Comparison of ENCODE assay signal across 1 cellular context in the genomic region with DNA sequence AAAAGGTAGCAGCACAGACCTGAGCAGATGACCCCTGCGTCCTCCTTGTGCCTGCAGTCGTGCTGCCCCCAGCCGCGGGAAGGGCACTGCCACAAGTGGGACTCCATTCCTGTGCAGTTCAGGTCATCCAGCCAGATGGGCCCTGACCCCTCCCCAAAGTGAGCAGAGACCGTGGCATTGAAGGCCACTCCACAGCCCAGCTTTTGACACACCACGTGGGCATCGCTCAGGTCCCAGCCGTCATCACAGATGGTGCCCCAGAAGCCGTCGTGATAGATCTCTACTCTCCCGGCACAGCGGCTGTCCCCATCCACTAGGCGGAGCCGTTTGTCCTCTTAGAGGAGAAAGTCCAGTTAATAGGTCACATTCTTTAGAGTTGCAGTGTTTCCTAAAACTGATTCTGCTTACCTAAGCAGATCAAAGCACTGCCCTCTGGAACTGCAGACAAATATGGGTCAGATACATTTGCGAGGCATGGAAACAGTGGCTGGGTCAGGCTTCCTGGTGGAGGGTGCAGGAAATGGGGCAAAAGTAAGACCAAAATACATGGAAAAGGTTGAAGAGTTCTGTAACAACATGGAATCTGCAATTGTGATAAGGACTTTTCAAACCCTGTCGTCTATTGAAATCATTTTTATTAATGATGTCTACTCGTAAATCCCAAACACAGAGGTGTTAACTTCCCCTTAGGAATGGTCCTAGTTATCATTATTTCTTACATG.
TF ChIP-seq lines count a peak whose summit lies in the region.

No MANE protein-coding gene starts in this region.

TF ChIP-seq in HepG2, 621 proteins besides CTCF, POLR2A, EP300 and RAD21 (continued from another document and continues in another):
- TF ChIP-seq, protein P1, sequence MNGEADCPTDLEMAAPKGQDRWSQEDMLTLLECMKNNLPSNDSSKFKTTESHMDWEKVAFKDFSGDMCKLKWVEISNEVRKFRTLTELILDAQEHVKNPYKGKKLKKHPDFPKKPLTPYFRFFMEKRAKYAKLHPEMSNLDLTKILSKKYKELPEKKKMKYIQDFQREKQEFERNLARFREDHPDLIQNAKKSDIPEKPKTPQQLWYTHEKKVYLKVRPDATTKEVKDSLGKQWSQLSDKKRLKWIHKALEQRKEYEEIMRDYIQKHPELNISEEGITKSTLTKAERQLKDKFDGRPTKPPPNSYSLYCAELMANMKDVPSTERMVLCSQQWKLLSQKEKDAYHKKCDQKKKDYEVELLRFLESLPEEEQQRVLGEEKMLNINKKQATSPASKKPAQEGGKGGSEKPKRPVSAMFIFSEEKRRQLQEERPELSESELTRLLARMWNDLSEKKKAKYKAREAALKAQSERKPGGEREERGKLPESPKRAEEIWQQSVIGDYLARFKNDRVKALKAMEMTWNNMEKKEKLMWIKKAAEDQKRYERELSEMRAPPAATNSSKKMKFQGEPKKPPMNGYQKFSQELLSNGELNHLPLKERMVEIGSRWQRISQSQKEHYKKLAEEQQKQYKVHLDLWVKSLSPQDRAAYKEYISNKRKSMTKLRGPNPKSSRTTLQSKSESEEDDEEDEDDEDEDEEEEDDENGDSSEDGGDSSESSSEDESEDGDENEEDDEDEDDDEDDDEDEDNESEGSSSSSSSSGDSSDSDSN (CRISPR knock-in tag; IDR thresholded peaks at IDR 0.05): no peak
- TF ChIP-seq NFKB2 (CRISPR knock-in tag; IDR thresholded peaks at IDR 0.05; ENCODE audit: borderline replicate concordance): no peak
- no peak for TF ChIP-seq ZNF180 (CRISPR knock-in tag; IDR thresholded peaks at IDR 0.05; ENCODE audit: borderline replicate concordance, low read depth)
- TF ChIP-seq, protein P2, sequence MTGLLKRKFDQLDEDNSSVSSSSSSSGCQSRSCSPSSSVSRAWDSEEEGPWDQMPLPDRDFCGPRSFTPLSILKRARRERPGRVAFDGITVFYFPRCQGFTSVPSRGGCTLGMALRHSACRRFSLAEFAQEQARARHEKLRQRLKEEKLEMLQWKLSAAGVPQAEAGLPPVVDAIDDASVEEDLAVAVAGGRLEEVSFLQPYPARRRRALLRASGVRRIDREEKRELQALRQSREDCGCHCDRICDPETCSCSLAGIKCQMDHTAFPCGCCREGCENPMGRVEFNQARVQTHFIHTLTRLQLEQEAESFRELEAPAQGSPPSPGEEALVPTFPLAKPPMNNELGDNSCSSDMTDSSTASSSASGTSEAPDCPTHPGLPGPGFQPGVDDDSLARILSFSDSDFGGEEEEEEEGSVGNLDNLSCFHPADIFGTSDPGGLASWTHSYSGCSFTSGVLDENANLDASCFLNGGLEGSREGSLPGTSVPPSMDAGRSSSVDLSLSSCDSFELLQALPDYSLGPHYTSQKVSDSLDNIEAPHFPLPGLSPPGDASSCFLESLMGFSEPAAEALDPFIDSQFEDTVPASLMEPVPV (CRISPR knock-in tag; IDR thresholded peaks at IDR 0.05): no peak
- TF ChIP-seq ZNF747 (CRISPR knock-in tag; IDR thresholded peaks at IDR 0.05; ENCODE audit: borderline replicate concordance): no peak
- no peak for TF ChIP-seq ZNF766 (CRISPR knock-in tag; IDR thresholded peaks at IDR 0.05; ENCODE audit: borderline replicate concordance)
- no peak for TF ChIP-seq THAP11 (CRISPR knock-in tag; IDR thresholded peaks at IDR 0.05)
- no peak for TF ChIP-seq MLLT10 (CRISPR knock-in tag; IDR thresholded peaks at IDR 0.05)
- peak; percentile 87 for TF ChIP-seq HNF4A (CRISPR knock-in tag; IDR thresholded peaks at IDR 0.05)
- TF ChIP-seq ETV6 (CRISPR knock-in tag; conservative IDR thresholded peaks at IDR 0.05): no peak
- TF ChIP-seq TGIF2 (CRISPR knock-in tag; IDR thresholded peaks at IDR 0.05): no peak
- no peak for TF ChIP-seq ISL2 (CRISPR knock-in tag; IDR thresholded peaks at IDR 0.05)
- no peak for TF ChIP-seq ZNF274 (CRISPR knock-in tag; IDR thresholded peaks at IDR 0.05)
- TF ChIP-seq CCAR2 (optimal IDR thresholded peaks at IDR 0.05; ENCODE audit: low read depth, low read length): no peak
- TF ChIP-seq HNRNPL (IDR thresholded peaks at IDR 0.05; ENCODE audit: low read depth, low read length): no peak
- peak; percentile 99 for TF ChIP-seq MAFK (conservative IDR thresholded peaks at IDR 0.05 in 1 of 2, IDR thresholded peaks at IDR 0.05 in 1 of 2; ENCODE audit: low read length in 2 of 2)
- TF ChIP-seq MXI1 (IDR thresholded peaks at IDR 0.05; ENCODE audit: borderline replicate concordance, low read depth, low read length): peak; percentile 21; the same call in 1 of the 3 replicates
- no peak for TF ChIP-seq TEAD2 (CRISPR knock-in tag; IDR thresholded peaks at IDR 0.05)
- TF ChIP-seq, protein P3, sequence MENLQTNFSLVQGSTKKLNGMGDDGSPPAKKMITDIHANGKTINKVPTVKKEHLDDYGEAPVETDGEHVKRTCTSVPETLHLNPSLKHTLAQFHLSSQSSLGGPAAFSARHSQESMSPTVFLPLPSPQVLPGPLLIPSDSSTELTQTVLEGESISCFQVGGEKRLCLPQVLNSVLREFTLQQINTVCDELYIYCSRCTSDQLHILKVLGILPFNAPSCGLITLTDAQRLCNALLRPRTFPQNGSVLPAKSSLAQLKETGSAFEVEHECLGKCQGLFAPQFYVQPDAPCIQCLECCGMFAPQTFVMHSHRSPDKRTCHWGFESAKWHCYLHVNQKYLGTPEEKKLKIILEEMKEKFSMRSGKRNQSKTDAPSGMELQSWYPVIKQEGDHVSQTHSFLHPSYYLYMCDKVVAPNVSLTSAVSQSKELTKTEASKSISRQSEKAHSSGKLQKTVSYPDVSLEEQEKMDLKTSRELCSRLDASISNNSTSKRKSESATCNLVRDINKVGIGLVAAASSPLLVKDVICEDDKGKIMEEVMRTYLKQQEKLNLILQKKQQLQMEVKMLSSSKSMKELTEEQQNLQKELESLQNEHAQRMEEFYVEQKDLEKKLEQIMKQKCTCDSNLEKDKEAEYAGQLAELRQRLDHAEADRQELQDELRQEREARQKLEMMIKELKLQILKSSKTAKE (CRISPR knock-in tag; IDR thresholded peaks at IDR 0.05; ENCODE audit: borderline replicate concordance): no peak
- no peak for TF ChIP-seq MATR3 (CRISPR knock-in tag; IDR thresholded peaks at IDR 0.05)
- no peak for TF ChIP-seq CREB1 (IDR thresholded peaks at IDR 0.05)
- no peak for TF ChIP-seq CREB1 (CRISPR knock-in tag; IDR thresholded peaks at IDR 0.05)
- TF ChIP-seq, protein P4, sequence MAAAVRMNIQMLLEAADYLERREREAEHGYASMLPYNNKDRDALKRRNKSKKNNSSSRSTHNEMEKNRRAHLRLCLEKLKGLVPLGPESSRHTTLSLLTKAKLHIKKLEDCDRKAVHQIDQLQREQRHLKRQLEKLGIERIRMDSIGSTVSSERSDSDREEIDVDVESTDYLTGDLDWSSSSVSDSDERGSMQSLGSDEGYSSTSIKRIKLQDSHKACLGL (CRISPR knock-in tag; IDR thresholded peaks at IDR 0.05): no peak
- TF ChIP-seq DMAP1 (CRISPR knock-in tag; IDR thresholded peaks at IDR 0.05): no peak
- TF ChIP-seq TAF15 (IDR thresholded peaks at IDR 0.05; ENCODE audit: low read depth, low read length, poor library complexity, severe bottlenecking): no peak
- TF ChIP-seq ATRX (CRISPR knock-in tag; IDR thresholded peaks at IDR 0.05; ENCODE audit: borderline replicate concordance): no peak
- peak; percentile 21; the same call in 1 of the 2 replicates for TF ChIP-seq HOXA3 (CRISPR knock-in tag; IDR thresholded peaks at IDR 0.05)
- no peak for TF ChIP-seq ZBTB8A (CRISPR knock-in tag; IDR thresholded peaks at IDR 0.05; ENCODE audit: borderline replicate concordance, low read depth)
- TF ChIP-seq NCOA5 (CRISPR knock-in tag; IDR thresholded peaks at IDR 0.05): no peak
- TF ChIP-seq NFRKB (IDR thresholded peaks at IDR 0.05): no peak
- TF ChIP-seq ZNF329 (CRISPR knock-in tag; IDR thresholded peaks at IDR 0.05; ENCODE audit: low read depth): no peak
- TF ChIP-seq, protein P5, sequence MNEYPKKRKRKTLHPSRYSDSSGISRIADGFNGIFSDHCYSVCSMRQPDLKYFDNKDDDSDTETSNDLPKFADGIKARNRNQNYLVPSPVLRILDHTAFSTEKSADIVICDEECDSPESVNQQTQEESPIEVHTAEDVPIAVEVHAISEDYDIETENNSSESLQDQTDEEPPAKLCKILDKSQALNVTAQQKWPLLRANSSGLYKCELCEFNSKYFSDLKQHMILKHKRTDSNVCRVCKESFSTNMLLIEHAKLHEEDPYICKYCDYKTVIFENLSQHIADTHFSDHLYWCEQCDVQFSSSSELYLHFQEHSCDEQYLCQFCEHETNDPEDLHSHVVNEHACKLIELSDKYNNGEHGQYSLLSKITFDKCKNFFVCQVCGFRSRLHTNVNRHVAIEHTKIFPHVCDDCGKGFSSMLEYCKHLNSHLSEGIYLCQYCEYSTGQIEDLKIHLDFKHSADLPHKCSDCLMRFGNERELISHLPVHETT (CRISPR knock-in tag; conservative IDR thresholded peaks at IDR 0.05): no peak
- no peak for TF ChIP-seq ZNF30 (CRISPR knock-in tag; IDR thresholded peaks at IDR 0.05)
- TF ChIP-seq SATB2 (CRISPR knock-in tag; IDR thresholded peaks at IDR 0.05): no peak
- TF ChIP-seq, protein P6, sequence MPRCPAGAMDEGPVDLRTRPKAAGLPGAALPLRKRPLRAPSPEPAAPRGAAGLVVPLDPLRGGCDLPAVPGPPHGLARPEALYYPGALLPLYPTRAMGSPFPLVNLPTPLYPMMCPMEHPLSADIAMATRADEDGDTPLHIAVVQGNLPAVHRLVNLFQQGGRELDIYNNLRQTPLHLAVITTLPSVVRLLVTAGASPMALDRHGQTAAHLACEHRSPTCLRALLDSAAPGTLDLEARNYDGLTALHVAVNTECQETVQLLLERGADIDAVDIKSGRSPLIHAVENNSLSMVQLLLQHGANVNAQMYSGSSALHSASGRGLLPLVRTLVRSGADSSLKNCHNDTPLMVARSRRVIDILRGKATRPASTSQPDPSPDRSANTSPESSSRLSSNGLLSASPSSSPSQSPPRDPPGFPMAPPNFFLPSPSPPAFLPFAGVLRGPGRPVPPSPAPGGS (CRISPR knock-in tag; IDR thresholded peaks at IDR 0.05): no peak
- TF ChIP-seq, protein P7, sequence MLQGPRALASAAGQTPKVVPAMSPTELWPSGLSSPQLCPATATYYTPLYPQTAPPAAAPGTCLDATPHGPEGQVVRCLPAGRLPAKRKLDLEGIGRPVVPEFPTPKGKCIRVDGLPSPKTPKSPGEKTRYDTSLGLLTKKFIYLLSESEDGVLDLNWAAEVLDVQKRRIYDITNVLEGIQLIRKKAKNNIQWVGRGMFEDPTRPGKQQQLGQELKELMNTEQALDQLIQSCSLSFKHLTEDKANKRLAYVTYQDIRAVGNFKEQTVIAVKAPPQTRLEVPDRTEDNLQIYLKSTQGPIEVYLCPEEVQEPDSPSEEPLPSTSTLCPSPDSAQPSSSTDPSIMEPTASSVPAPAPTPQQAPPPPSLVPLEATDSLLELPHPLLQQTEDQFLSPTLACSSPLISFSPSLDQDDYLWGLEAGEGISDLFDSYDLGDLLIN (CRISPR knock-in tag; IDR thresholded peaks at IDR 0.05; ENCODE audit: borderline replicate concordance): no peak
- TF ChIP-seq ZNF543 (CRISPR knock-in tag; IDR thresholded peaks at IDR 0.05): no peak
- TF ChIP-seq ZNF17 (CRISPR knock-in tag; IDR thresholded peaks at IDR 0.05): no peak
- peak; percentile 54; the same call in 1 of the 2 replicates for TF ChIP-seq ZNF614 (CRISPR knock-in tag; IDR thresholded peaks at IDR 0.05; ENCODE audit: borderline replicate concordance)
- TF ChIP-seq, protein P8, sequence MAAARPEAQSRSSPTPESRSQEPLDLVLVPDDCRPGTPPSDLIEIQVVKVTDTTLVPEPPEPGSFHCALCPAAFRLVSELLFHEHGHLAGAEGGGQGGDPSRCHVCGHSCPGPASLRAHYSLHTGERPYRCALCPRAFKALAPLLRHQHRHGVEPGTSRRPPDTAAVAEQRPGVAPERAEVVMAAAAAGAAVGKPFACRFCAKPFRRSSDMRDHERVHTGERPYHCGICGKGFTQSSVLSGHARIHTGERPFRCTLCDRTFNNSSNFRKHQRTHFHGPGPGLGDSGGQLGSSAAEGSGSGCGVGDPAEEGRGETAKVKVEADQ (CRISPR knock-in tag; IDR thresholded peaks at IDR 0.05; ENCODE audit: borderline replicate concordance): no peak
- TF ChIP-seq ZBTB20 (CRISPR knock-in tag; IDR thresholded peaks at IDR 0.05; ENCODE audit: borderline replicate concordance, low read depth): no peak
- TF ChIP-seq BCL6 (CRISPR knock-in tag; IDR thresholded peaks at IDR 0.05): peak; percentile 35
- TF ChIP-seq, protein P9, sequence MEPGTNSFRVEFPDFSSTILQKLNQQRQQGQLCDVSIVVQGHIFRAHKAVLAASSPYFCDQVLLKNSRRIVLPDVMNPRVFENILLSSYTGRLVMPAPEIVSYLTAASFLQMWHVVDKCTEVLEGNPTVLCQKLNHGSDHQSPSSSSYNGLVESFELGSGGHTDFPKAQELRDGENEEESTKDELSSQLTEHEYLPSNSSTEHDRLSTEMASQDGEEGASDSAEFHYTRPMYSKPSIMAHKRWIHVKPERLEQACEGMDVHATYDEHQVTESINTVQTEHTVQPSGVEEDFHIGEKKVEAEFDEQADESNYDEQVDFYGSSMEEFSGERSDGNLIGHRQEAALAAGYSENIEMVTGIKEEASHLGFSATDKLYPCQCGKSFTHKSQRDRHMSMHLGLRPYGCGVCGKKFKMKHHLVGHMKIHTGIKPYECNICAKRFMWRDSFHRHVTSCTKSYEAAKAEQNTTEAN (CRISPR knock-in tag; conservative IDR thresholded peaks at IDR 0.05): no peak
- TF ChIP-seq HDAC1 (CRISPR knock-in tag; IDR thresholded peaks at IDR 0.05): no peak
- TF ChIP-seq MBD4 (IDR thresholded peaks at IDR 0.05; ENCODE audit: borderline replicate concordance, low read length): no peak
- TF ChIP-seq ZNF451 (CRISPR knock-in tag; IDR thresholded peaks at IDR 0.05): no peak
- TF ChIP-seq ZNF598 (CRISPR knock-in tag; IDR thresholded peaks at IDR 0.05; ENCODE audit: borderline replicate concordance): no peak
- TF ChIP-seq BHLHE40 (IDR thresholded peaks at IDR 0.05; ENCODE audit: low read length): no peak
- TF ChIP-seq ZNF589 (CRISPR knock-in tag; conservative IDR thresholded peaks at IDR 0.05): no peak
- TF ChIP-seq ZNF7 (CRISPR knock-in tag; IDR thresholded peaks at IDR 0.05): no peak
